8 cellular contexts compared by ENCODE assay signal in the genomic region with DNA sequence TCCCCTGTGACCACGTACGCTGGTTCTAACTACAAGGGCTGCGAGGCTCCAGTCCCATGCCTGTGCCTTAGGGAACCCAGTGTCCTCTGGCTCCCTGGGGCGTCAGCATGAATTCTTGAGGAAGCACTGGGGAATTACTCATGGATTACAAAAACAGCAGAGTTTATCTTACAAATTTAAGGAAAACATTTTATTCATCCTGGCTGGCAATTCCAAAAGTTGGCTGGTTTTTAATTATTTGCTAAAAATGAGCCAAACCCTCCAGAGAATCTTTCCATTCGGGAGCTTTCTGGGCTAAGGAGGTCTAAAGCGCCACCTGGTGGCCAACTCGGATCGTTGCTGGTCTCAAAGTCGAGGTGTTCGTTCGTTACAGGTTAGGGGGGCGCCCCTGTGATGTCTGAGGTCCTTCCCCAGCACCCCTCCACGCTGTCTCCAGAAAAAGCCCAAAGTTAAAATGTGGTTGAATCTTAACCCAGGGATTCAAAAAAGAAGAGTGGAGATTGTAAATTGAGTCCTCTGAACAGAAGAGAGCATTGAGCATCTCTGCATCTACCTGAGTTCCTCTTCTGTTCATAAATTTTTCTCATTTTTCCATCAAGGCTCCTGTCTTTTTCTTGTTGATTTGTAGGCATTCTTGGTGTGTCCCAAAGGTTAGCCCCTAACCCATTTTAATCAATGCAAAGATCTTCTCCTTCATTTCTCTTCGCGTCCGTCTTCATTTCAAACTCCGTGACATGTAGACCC.
DNase-seq lines count a peak whose midpoint lies in the region; ATAC-seq and TF ChIP-seq lines count a peak whose summit lies in the region.

No MANE protein-coding gene starts in this region.

- TF ChIP-seq POLR2A in vagina (IDR thresholded peaks at IDR 0.05) = no peak

- H3K36me3 ChIP-seq in DND-41 (ENCODE audit: insufficient read depth, low read length) (no peaks in the 10 kb centered on the region), vagina (no peaks in the 10 kb centered on the region)

- H3K27me3 Mint-ChIP-seq in activated T-cell treated with anti-CD3 and anti-CD28 coated beads, Interleukin-2, amount 50 U/mL, for 24 hours = peaks cover 26% of the 10 kb centered on the region

- peak; percentile 55 for DNase-seq in DND-41
- peak; percentile 76 for DNase-seq in NCI-H82 (lab: John Stamatoyannopoulos, UW)
- peak; percentile 56 for DNase-seq in activated T-cell treated with anti-CD3 and anti-CD28 coated beads, Interleukin-2, amount 50 U/mL, for 24 hours
- DNase-seq in fibroblast of villous mesenchyme (ENCODE audit: low read depth) = peak; percentile 50
- peak; percentile 30 for DNase-seq in omental fat pad (ENCODE audit: low spot score)
- DNase-seq in vagina (ENCODE audit: extremely low spot score in 2 of 2) = no peak

- ATAC-seq in DND-41 (ENCODE audit: insufficient read depth, low read depth) = no peak
- peak; percentile 57 for ATAC-seq in HG03432 (IDR thresholded peaks at IDR 0.05; ENCODE audit: unreplicated experiment)
- ATAC-seq in omental fat pad (ENCODE audit: low FRiP score) = no peak
- no peak for ATAC-seq in HG02840 (IDR thresholded peaks at IDR 0.05; ENCODE audit: low FRiP score, unreplicated experiment)

- H3K9me3 ChIP-seq in DND-41 (ENCODE audit: insufficient read depth, low read length, severe bottlenecking) (no peaks in the 10 kb centered on the region), vagina (no peaks in the 10 kb centered on the region)

- no peaks in the 10 kb centered on the region for H3K36me3 Mint-ChIP-seq in activated T-cell treated with anti-CD3 and anti-CD28 coated beads, Interleukin-2, amount 50 U/mL, for 24 hours (ENCODE audit: low read depth)

- peaks cover 4% of the 10 kb centered on the region; the same call in 1 of the 2 replicates for H4K20me1 ChIP-seq in DND-41 (ENCODE audit: insufficient read depth, low read length)

- H3K9ac ChIP-seq in DND-41 (ENCODE audit: low read depth, low read length) = no peak overlapping the region

- H3K27me3 ChIP-seq in DND-41 (ENCODE audit: insufficient read depth, low read length, poor library complexity) (no peaks in the 10 kb centered on the region), vagina (no peaks in the 10 kb centered on the region)

- no peak overlapping the region for H3K4me2 ChIP-seq in DND-41 (ENCODE audit: insufficient read depth, low read length)

- intact Hi-C loops in vagina (cut with DNase I) = loop anchor here (2.0 kb wide), 1 partner anchor 629 kb away; no protein-coding TSS in a partner anchor

- no peak overlapping the region for H3K27ac Mint-ChIP-seq in activated T-cell treated with anti-CD3 and anti-CD28 coated beads, Interleukin-2, amount 50 U/mL, for 24 hours

- H3K4me1 ChIP-seq in DND-41 (ENCODE audit: insufficient read depth, low read length) = no peaks in the 10 kb centered on the region
- peaks cover 6% of the 10 kb centered on the region for H3K4me1 ChIP-seq in vagina

- no peaks in the 10 kb centered on the region for H3K9me3 Mint-ChIP-seq in activated T-cell treated with anti-CD3 and anti-CD28 coated beads, Interleukin-2, amount 50 U/mL, for 24 hours

- H3K4me3 ChIP-seq in DND-41 (ENCODE audit: low read depth in 1 of 2, low read length in 2 of 2) (no peak overlapping the region), fibroblast of villous mesenchyme (ENCODE audit: low read depth, low read length) (no peak overlapping the region), vagina (no peak overlapping the region)

- TF ChIP-seq CTCF in DND-41 (IDR thresholded peaks at IDR 0.05; ENCODE audit: borderline replicate concordance, extremely low read depth, low read length, poor library complexity, severe bottlenecking) = peak; percentile 88
- TF ChIP-seq CTCF in fibroblast of villous mesenchyme (IDR thresholded peaks at IDR 0.05; ENCODE audit: insufficient read depth, low read depth, low read length) = peak; percentile 88
- TF ChIP-seq CTCF in omental fat pad (IDR thresholded peaks at IDR 0.05) = peak in 2 of 3 donors; percentile 6 to 38
- peak; percentile 40 to 87 (median 56) for TF ChIP-seq CTCF in vagina (IDR thresholded peaks at IDR 0.05)

- H3K27ac ChIP-seq in DND-41 (ENCODE audit: low read length) (no peak overlapping the region), vagina (no peak overlapping the region)

- no peak overlapping the region for H2AFZ ChIP-seq in DND-41 (ENCODE audit: low read depth, low read length)

- H3K4me1 Mint-ChIP-seq in activated T-cell treated with anti-CD3 and anti-CD28 coated beads, Interleukin-2, amount 50 U/mL, for 24 hours (ENCODE audit: low read depth) = no peaks in the 10 kb centered on the region

- no peaks in the 10 kb centered on the region for H3K79me2 ChIP-seq in DND-41 (ENCODE audit: insufficient read depth, low read length)

- H3K4me3 Mint-ChIP-seq in activated T-cell treated with anti-CD3 and anti-CD28 coated beads, Interleukin-2, amount 50 U/mL, for 24 hours = no peak overlapping the region

Comparison
In these comparisons a context has a peak if more than half of its experiments do, and no peak if none do; other contexts are left out.
1. DNase-seq: peak in DND-41 (single experiment), NCI-H82 (single experiment), activated T-cell treated with anti-CD3 and anti-CD28 coated beads, Interleukin-2, amount 50 U/mL, for 24 hours (single experiment), fibroblast of villous mesenchyme (single experiment) and omental fat pad (single experiment); none in vagina (0 of 2).
2. CTCF ChIP-seq: peak in every context shown above with its lines; median percentile 88 in DND-41; 88 in fibroblast of villous mesenchyme; 56 in vagina; 22 in omental fat pad.